ENCODE assay signal across 2 cellular contexts in genomic region chr10:110007171-110007700, GRCh38.
A peak's percentile ranks its signal among the peaks of the same experiment; 100 is the strongest.
TF ChIP-seq lines count a peak whose summit lies in the region.

No MANE protein-coding gene starts in this region.

TF ChIP-seq in HCT116, 20 proteins besides CTCF, POLR2A, EP300 and RAD21 (continued from another document):
- TF ChIP-seq, protein P1, sequence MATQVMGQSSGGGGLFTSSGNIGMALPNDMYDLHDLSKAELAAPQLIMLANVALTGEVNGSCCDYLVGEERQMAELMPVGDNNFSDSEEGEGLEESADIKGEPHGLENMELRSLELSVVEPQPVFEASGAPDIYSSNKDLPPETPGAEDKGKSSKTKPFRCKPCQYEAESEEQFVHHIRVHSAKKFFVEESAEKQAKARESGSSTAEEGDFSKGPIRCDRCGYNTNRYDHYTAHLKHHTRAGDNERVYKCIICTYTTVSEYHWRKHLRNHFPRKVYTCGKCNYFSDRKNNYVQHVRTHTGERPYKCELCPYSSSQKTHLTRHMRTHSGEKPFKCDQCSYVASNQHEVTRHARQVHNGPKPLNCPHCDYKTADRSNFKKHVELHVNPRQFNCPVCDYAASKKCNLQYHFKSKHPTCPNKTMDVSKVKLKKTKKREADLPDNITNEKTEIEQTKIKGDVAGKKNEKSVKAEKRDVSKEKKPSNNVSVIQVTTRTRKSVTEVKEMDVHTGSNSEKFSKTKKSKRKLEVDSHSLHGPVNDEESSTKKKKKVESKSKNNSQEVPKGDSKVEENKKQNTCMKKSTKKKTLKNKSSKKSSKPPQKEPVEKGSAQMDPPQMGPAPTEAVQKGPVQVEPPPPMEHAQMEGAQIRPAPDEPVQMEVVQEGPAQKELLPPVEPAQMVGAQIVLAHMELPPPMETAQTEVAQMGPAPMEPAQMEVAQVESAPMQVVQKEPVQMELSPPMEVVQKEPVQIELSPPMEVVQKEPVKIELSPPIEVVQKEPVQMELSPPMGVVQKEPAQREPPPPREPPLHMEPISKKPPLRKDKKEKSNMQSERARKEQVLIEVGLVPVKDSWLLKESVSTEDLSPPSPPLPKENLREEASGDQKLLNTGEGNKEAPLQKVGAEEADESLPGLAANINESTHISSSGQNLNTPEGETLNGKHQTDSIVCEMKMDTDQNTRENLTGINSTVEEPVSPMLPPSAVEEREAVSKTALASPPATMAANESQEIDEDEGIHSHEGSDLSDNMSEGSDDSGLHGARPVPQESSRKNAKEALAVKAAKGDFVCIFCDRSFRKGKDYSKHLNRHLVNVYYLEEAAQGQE (IDR thresholded peaks at IDR 0.05; ENCODE audit: low read depth): no peak
- TF ChIP-seq ATF3 (IDR thresholded peaks at IDR 0.05): no peak
- TF ChIP-seq, protein P2, sequence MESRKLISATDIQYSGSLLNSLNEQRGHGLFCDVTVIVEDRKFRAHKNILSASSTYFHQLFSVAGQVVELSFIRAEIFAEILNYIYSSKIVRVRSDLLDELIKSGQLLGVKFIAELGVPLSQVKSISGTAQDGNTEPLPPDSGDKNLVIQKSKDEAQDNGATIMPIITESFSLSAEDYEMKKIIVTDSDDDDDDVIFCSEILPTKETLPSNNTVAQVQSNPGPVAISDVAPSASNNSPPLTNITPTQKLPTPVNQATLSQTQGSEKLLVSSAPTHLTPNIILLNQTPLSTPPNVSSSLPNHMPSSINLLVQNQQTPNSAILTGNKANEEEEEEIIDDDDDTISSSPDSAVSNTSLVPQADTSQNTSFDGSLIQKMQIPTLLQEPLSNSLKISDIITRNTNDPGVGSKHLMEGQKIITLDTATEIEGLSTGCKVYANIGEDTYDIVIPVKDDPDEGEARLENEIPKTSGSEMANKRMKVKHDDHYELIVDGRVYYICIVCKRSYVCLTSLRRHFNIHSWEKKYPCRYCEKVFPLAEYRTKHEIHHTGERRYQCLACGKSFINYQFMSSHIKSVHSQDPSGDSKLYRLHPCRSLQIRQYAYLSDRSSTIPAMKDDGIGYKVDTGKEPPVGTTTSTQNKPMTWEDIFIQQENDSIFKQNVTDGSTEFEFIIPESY (IDR thresholded peaks at IDR 0.05; ENCODE audit: extremely low read depth, insufficient replicate concordance, low read length): peak; percentile 32
- no peak for TF ChIP-seq FOSL1 (IDR thresholded peaks at IDR 0.05; ENCODE audit: low read depth)
- no peak for TF ChIP-seq SIN3A (IDR thresholded peaks at IDR 0.05; ENCODE audit: low read depth)
- TF ChIP-seq SP1 (IDR thresholded peaks at IDR 0.05; ENCODE audit: low read depth): no peak; the same call in 1 of the 2 replicates
- no peak for TF ChIP-seq ZNF274 (IDR thresholded peaks at IDR 0.05; ENCODE audit: low read depth, low read length)
- no peak for TF ChIP-seq CBX3 (IDR thresholded peaks at IDR 0.05; ENCODE audit: low read depth)
- TF ChIP-seq SRF (IDR thresholded peaks at IDR 0.05; ENCODE audit: low read depth): no peak
- no peak for TF ChIP-seq YY1 (IDR thresholded peaks at IDR 0.05; ENCODE audit: extremely low read depth, insufficient replicate concordance, low read depth, low read length)
- peak; percentile 24; the same call in 1 of the 2 replicates for TF ChIP-seq MAX (IDR thresholded peaks at IDR 0.05)
- peak; percentile 46 for TF ChIP-seq ZFX (IDR thresholded peaks at IDR 0.05)
- TF ChIP-seq TCF7L2 (IDR thresholded peaks at IDR 0.05; ENCODE audit: borderline replicate concordance, extremely low read depth, insufficient read depth, insufficient read length): no peak
- no peak for TF ChIP-seq JUND (IDR thresholded peaks at IDR 0.05)
- no peak for TF ChIP-seq ELF1 (IDR thresholded peaks at IDR 0.05; ENCODE audit: borderline replicate concordance, low read depth)
- no peak for TF ChIP-seq EZH2phosphoT487 (IDR thresholded peaks at IDR 0.05; ENCODE audit: borderline replicate concordance)
- TF ChIP-seq EGR1 (IDR thresholded peaks at IDR 0.05; ENCODE audit: low read depth): peak; percentile 97
- no peak for TF ChIP-seq POLR2AphosphoS5 (IDR thresholded peaks at IDR 0.05; ENCODE audit: low read depth, low read length)
- no peak for TF ChIP-seq EZH2 (IDR thresholded peaks at IDR 0.05)
TF ChIP-seq in HCT116: peak in this region for 4.

TF ChIP-seq in K562, 482 proteins besides CTCF, POLR2A, EP300 and RAD21 (continued from another document and continues in another):
- TF ChIP-seq, protein P3, sequence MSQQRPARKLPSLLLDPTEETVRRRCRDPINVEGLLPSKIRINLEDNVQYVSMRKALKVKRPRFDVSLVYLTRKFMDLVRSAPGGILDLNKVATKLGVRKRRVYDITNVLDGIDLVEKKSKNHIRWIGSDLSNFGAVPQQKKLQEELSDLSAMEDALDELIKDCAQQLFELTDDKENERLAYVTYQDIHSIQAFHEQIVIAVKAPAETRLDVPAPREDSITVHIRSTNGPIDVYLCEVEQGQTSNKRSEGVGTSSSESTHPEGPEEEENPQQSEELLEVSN (IDR thresholded peaks at IDR 0.05; ENCODE audit: borderline replicate concordance in 1 of 2, extremely low read depth in 1 of 2, insufficient read depth in 1 of 2, insufficient read length in 1 of 2, low read depth in 1 of 2, low read length in 1 of 2, poor library complexity in 1 of 2, severe bottlenecking in 1 of 2): peak in 1 of 2 experiments; percentile 9
- no peak for TF ChIP-seq PRMT5 (CRISPR knock-in tag; IDR thresholded peaks at IDR 0.05)
- TF ChIP-seq MTA3 (IDR thresholded peaks at IDR 0.05; ENCODE audit: borderline replicate concordance): 0 out of 2 replicates have a peak, but pooled peaks have one; percentile 25
- no peak for TF ChIP-seq KLF10 (CRISPR knock-in tag; IDR thresholded peaks at IDR 0.05)
- peak; percentile 41; the same call in 1 of the 2 replicates for TF ChIP-seq NFRKB (IDR thresholded peaks at IDR 0.05; ENCODE audit: low read depth)
- TF ChIP-seq GTF2E2 (tag; IDR thresholded peaks at IDR 0.05): 0 out of 2 replicates have a peak, but pooled peaks have one; percentile 21
- TF ChIP-seq, protein P4, sequence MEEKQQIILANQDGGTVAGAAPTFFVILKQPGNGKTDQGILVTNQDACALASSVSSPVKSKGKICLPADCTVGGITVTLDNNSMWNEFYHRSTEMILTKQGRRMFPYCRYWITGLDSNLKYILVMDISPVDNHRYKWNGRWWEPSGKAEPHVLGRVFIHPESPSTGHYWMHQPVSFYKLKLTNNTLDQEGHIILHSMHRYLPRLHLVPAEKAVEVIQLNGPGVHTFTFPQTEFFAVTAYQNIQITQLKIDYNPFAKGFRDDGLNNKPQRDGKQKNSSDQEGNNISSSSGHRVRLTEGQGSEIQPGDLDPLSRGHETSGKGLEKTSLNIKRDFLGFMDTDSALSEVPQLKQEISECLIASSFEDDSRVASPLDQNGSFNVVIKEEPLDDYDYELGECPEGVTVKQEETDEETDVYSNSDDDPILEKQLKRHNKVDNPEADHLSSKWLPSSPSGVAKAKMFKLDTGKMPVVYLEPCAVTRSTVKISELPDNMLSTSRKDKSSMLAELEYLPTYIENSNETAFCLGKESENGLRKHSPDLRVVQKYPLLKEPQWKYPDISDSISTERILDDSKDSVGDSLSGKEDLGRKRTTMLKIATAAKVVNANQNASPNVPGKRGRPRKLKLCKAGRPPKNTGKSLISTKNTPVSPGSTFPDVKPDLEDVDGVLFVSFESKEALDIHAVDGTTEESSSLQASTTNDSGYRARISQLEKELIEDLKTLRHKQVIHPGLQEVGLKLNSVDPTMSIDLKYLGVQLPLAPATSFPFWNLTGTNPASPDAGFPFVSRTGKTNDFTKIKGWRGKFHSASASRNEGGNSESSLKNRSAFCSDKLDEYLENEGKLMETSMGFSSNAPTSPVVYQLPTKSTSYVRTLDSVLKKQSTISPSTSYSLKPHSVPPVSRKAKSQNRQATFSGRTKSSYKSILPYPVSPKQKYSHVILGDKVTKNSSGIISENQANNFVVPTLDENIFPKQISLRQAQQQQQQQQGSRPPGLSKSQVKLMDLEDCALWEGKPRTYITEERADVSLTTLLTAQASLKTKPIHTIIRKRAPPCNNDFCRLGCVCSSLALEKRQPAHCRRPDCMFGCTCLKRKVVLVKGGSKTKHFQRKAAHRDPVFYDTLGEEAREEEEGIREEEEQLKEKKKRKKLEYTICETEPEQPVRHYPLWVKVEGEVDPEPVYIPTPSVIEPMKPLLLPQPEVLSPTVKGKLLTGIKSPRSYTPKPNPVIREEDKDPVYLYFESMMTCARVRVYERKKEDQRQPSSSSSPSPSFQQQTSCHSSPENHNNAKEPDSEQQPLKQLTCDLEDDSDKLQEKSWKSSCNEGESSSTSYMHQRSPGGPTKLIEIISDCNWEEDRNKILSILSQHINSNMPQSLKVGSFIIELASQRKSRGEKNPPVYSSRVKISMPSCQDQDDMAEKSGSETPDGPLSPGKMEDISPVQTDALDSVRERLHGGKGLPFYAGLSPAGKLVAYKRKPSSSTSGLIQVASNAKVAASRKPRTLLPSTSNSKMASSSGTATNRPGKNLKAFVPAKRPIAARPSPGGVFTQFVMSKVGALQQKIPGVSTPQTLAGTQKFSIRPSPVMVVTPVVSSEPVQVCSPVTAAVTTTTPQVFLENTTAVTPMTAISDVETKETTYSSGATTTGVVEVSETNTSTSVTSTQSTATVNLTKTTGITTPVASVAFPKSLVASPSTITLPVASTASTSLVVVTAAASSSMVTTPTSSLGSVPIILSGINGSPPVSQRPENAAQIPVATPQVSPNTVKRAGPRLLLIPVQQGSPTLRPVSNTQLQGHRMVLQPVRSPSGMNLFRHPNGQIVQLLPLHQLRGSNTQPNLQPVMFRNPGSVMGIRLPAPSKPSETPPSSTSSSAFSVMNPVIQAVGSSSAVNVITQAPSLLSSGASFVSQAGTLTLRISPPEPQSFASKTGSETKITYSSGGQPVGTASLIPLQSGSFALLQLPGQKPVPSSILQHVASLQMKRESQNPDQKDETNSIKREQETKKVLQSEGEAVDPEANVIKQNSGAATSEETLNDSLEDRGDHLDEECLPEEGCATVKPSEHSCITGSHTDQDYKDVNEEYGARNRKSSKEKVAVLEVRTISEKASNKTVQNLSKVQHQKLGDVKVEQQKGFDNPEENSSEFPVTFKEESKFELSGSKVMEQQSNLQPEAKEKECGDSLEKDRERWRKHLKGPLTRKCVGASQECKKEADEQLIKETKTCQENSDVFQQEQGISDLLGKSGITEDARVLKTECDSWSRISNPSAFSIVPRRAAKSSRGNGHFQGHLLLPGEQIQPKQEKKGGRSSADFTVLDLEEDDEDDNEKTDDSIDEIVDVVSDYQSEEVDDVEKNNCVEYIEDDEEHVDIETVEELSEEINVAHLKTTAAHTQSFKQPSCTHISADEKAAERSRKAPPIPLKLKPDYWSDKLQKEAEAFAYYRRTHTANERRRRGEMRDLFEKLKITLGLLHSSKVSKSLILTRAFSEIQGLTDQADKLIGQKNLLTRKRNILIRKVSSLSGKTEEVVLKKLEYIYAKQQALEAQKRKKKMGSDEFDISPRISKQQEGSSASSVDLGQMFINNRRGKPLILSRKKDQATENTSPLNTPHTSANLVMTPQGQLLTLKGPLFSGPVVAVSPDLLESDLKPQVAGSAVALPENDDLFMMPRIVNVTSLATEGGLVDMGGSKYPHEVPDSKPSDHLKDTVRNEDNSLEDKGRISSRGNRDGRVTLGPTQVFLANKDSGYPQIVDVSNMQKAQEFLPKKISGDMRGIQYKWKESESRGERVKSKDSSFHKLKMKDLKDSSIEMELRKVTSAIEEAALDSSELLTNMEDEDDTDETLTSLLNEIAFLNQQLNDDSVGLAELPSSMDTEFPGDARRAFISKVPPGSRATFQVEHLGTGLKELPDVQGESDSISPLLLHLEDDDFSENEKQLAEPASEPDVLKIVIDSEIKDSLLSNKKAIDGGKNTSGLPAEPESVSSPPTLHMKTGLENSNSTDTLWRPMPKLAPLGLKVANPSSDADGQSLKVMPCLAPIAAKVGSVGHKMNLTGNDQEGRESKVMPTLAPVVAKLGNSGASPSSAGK (IDR thresholded peaks at IDR 0.05): peak; percentile 64
- no peak for TF ChIP-seq CTBP1 (IDR thresholded peaks at IDR 0.05; ENCODE audit: borderline replicate concordance)
- no peak for TF ChIP-seq KAT8 (IDR thresholded peaks at IDR 0.05; ENCODE audit: low read depth)
- TF ChIP-seq, protein P5, sequence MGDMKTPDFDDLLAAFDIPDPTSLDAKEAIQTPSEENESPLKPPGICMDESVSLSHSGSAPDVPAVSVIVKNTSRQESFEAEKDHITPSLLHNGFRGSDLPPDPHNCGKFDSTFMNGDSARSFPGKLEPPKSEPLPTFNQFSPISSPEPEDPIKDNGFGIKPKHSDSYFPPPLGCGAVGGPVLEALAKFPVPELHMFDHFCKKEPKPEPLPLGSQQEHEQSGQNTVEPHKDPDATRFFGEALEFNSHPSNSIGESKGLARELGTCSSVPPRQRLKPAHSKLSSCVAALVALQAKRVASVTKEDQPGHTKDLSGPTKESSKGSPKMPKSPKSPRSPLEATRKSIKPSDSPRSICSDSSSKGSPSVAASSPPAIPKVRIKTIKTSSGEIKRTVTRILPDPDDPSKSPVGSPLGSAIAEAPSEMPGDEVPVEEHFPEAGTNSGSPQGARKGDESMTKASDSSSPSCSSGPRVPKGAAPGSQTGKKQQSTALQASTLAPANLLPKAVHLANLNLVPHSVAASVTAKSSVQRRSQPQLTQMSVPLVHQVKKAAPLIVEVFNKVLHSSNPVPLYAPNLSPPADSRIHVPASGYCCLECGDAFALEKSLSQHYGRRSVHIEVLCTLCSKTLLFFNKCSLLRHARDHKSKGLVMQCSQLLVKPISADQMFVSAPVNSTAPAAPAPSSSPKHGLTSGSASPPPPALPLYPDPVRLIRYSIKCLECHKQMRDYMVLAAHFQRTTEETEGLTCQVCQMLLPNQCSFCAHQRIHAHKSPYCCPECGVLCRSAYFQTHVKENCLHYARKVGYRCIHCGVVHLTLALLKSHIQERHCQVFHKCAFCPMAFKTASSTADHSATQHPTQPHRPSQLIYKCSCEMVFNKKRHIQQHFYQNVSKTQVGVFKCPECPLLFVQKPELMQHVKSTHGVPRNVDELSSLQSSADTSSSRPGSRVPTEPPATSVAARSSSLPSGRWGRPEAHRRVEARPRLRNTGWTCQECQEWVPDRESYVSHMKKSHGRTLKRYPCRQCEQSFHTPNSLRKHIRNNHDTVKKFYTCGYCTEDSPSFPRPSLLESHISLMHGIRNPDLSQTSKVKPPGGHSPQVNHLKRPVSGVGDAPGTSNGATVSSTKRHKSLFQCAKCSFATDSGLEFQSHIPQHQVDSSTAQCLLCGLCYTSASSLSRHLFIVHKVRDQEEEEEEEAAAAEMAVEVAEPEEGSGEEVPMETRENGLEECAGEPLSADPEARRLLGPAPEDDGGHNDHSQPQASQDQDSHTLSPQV (IDR thresholded peaks at IDR 0.05): 0 out of 2 replicates have a peak, but pooled peaks have one; percentile 23
- TF ChIP-seq PHF8 (IDR thresholded peaks at IDR 0.05; ENCODE audit: borderline replicate concordance, low read length): peak; percentile 56; the same call in 1 of the 2 replicates
- TF ChIP-seq NR1H2 (CRISPR knock-in tag; IDR thresholded peaks at IDR 0.05): no peak
- no peak for TF ChIP-seq HNRNPK (IDR thresholded peaks at IDR 0.05; ENCODE audit: low read depth, low read length, poor library complexity, severe bottlenecking)
- TF ChIP-seq, protein P6, sequence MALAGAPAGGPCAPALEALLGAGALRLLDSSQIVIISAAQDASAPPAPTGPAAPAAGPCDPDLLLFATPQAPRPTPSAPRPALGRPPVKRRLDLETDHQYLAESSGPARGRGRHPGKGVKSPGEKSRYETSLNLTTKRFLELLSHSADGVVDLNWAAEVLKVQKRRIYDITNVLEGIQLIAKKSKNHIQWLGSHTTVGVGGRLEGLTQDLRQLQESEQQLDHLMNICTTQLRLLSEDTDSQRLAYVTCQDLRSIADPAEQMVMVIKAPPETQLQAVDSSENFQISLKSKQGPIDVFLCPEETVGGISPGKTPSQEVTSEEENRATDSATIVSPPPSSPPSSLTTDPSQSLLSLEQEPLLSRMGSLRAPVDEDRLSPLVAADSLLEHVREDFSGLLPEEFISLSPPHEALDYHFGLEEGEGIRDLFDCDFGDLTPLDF (CRISPR knock-in tag; IDR thresholded peaks at IDR 0.05): no peak
- peak; percentile 96 for TF ChIP-seq EGR1 (conservative IDR thresholded peaks at IDR 0.05)
- TF ChIP-seq DPF2 (IDR thresholded peaks at IDR 0.05): peak; percentile 39; the same call in 1 of the 2 replicates
- TF ChIP-seq ZFX (CRISPR knock-in tag; IDR thresholded peaks at IDR 0.05): peak; percentile 81
- TF ChIP-seq RBM14 (IDR thresholded peaks at IDR 0.05; ENCODE audit: borderline replicate concordance, insufficient read depth, low read depth, low read length): no peak
- peak; percentile 71 for TF ChIP-seq RBFOX2 (IDR thresholded peaks at IDR 0.05; ENCODE audit: low read depth, low read length)
- peak; percentile 25; the same call in 1 of the 2 replicates for TF ChIP-seq ARID1B (IDR thresholded peaks at IDR 0.05)
- peak; percentile 38; the same call in 1 of the 2 replicates for TF ChIP-seq ZBTB7A (IDR thresholded peaks at IDR 0.05; ENCODE audit: borderline replicate concordance, control insufficient read depth, low read depth, low read length)
